ENCODE assay signal across 17 cellular contexts in the genomic region with DNA sequence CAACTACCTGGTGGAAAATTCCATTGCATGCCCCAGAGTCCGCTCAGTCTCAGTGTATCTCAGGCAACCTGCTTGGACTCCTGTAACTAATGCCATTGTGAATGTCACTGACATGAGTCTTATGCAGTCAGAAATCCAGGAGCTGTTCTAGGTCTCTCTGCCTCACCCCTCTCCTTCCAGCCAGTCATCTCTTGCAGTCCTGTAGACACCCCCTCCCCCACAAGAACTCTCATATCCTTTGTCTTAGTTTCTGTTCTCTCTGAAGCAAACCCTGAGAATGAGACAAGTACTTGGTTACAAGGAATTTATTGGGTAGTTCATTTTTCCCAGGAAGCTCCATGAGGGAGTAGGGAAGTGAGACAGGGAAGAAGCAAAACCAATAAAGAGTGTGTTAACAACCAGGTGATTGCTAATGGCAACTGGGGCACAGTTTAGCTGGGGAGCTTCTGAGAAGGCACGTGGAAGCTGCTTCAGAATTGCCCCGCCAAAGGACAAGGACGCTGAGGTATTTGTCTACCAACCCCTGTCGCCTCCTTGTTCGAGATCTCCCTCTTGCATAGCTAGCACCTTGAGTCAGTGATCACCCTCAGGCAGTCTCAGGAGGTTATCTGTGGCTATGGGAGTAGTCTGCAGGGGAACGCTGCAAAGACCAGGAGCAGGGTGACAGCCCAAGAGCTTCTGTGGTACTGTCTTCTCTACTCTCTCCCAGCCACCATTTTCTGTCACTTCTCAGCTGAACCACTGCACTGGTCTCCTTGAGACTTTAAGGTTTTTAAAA.
A peak's percentile ranks its signal among the peaks of the same experiment; 100 is the strongest.
DNase-seq lines count a peak whose midpoint lies in the region; ATAC-seq, FAIRE-seq and TF ChIP-seq lines count a peak whose summit lies in the region.
"Had no signal": no experiment of that assay in that cellular context is flagged by ENCODE, and none has a peak within 500 bp of the region (broad histone marks: within the 10 kb centered on the region; RNA-seq: fewer than 3 reads in every experiment).

No MANE protein-coding gene starts in this region.

- H3K9me3 ChIP-seq in left lung = no peaks in the 10 kb centered on the region
- H3K9me3 ChIP-seq: ascending aorta, esophagus squamous epithelium, heart left ventricle, mucosa of descending colon, ovary had no signal

- no peak overlapping the region for H3K27ac ChIP-seq in foreskin keratinocyte
- no peak overlapping the region for H3K27ac ChIP-seq in left lung
- H3K27ac ChIP-seq: ascending aorta, coronary artery, esophagus squamous epithelium, heart left ventricle, ovary had no signal

- ATAC-seq in GM18502 (IDR thresholded peaks at IDR 0.05; ENCODE audit: poor library complexity, unreplicated experiment) (peak; percentile 84), GM21529 (IDR thresholded peaks at IDR 0.05; ENCODE audit: unreplicated experiment) (peak; percentile 79), HG03354 (IDR thresholded peaks at IDR 0.05; ENCODE audit: poor library complexity, severe bottlenecking, unreplicated experiment) (peak; percentile 80), foreskin keratinocyte (peak; percentile 44), left lung (no peak)
- ATAC-seq: heart left ventricle, mucosa of descending colon had no signal

- H3K4me1 ChIP-seq in foreskin keratinocyte (peaks cover 11% of the 10 kb centered on the region), left lung (no peaks in the 10 kb centered on the region)
- H3K4me1 ChIP-seq: ascending aorta, esophagus squamous epithelium, heart left ventricle had no signal

- DNase-seq in foreskin keratinocyte = peak in 1 of 2 donors; percentile 41
- no peak for DNase-seq in OCI-M1 (lab: John Stamatoyannopoulos, UW)
- no peak for DNase-seq in left lung
- no peak for DNase-seq in urothelium cell line (ENCODE audit: low spot score)
- DNase-seq in NCI-H226 = no peak
- DNase-seq: activated effector memory CD4-positive, alpha-beta T cell treated with Interleukin-2 at 50 U/mL for 16 hours; esophagus squamous epithelium; GOT3; heart left ventricle; mucosa of descending colon; ovary had no signal

- FAIRE-seq in urothelium cell line (lab: Jason Lieb, UNC) = no peak

- no peaks in the 10 kb centered on the region for H3K36me3 ChIP-seq in left lung
- H3K36me3 ChIP-seq: ascending aorta, esophagus squamous epithelium, heart left ventricle, ovary had no signal

- H3K27me3 ChIP-seq in foreskin keratinocyte = no peaks in the 10 kb centered on the region
- no peaks in the 10 kb centered on the region for H3K27me3 ChIP-seq in left lung
- H3K27me3 ChIP-seq: ascending aorta, esophagus squamous epithelium, heart left ventricle, ovary had no signal

- no peak overlapping the region for H3K4me3 ChIP-seq in left lung
- H3K4me3 ChIP-seq: ascending aorta, coronary artery, esophagus squamous epithelium, heart left ventricle, mucosa of descending colon, ovary, smooth muscle cell had no signal

- intact Hi-C loops in left lung (cut with DNase I) = no loop called here

- no peak for TF ChIP-seq CTCF in foreskin keratinocyte (conservative IDR thresholded peaks at IDR 0.05)
- TF ChIP-seq CTCF in left lung (IDR thresholded peaks at IDR 0.05) = no peak
